Comparison of ENCODE assay signal across 1 cellular context in genomic region chr12:16012086-16012485, GRCh38.
TF ChIP-seq lines count a peak whose summit lies in the region.

No MANE protein-coding gene starts in this region.

TF ChIP-seq in K562, 482 proteins besides CTCF, POLR2A, EP300 and RAD21 (continued from another document):
- TF ChIP-seq RREB1 (CRISPR knock-in tag; IDR thresholded peaks at IDR 0.05) (no peak), RAD51 (IDR thresholded peaks at IDR 0.05; ENCODE audit: borderline replicate concordance, low read depth) (no peak), SMAD4 (CRISPR knock-in tag; conservative IDR thresholded peaks at IDR 0.05) (peak; percentile 67), RBBP5 (IDR thresholded peaks at IDR 0.05; ENCODE audit: borderline replicate concordance, insufficient read depth, low read length, poor library complexity, severe bottlenecking) (no peak), ELF1 (tag; IDR thresholded peaks at IDR 0.05) (no peak), SP1 (CRISPR knock-in tag; IDR thresholded peaks at IDR 0.05) (no peak), FOXA3 (CRISPR knock-in tag; conservative IDR thresholded peaks at IDR 0.05 in 1 of 2, IDR thresholded peaks at IDR 0.05 in 1 of 2) (no peak), CBFA2T2 (conservative IDR thresholded peaks at IDR 0.05) (0 out of 2 replicates have a peak, but pooled peaks have one; percentile 2), ZNF740 (CRISPR knock-in tag; IDR thresholded peaks at IDR 0.05) (no peak), ZNF740 (tag; IDR thresholded peaks at IDR 0.05) (no peak)
